8 cellular contexts compared by ENCODE assay signal in the genomic region with DNA sequence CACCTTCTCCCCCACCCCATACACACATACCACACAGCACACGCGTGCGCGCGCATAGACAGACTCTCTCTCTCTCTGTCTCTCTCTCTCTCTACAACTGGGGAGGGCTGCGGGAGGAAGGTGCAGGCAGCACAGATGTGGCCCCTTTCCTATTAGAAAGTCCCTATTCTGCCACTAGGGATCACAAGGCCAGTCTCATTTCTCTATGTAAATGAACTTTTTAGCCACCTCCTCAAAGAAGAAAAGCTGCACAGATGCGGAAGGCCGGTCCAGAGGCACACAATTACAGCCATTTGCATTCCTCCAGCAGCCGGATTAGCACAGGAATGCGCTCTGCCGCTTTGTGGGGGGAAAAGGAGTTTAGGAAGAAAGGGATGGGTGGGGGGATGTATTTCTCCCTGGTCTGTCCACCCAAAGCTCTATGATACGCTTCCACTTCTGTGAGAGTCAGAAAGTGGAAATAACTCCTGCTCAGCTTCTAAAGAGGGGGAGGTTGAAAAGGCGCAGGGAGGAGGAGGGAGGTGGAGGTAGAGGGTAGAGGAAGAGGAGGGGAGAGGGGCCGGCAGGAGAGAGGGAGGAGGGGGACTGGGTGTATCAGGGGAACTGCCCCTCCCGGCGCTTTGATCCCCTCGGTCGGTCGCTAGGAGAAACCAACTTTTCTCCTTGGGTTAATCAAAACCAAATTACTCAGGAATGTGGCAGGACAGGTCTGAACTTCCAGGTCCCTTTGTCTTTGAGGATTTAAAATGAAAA. TPM values are rescaled to one million over a fixed set of nuclear protein-coding genes. Genes with fewer than 3 reads are reported as not detected.
A peak's percentile ranks its signal among the peaks of the same experiment; 100 is the strongest.
DNase-seq lines count a peak whose midpoint lies in the region; ATAC-seq, FAIRE-seq and TF ChIP-seq lines count a peak whose summit lies in the region.

No MANE protein-coding gene starts in this region.

- peak overlapping the region; percentile 49 for H3K9ac ChIP-seq in HUES6 (ENCODE audit: low read length)

- H3K27ac Mint-ChIP-seq in naive B cell: peak overlapping the region in 3 of 6 donors; percentile 21 to 87 (median 74)

- H3K36me3 Mint-ChIP-seq in naive B cell: no peaks in the 10 kb centered on the region

- H3K36me3 ChIP-seq in HUES6 (ENCODE audit: control insufficient read depth, insufficient read depth, low read length): no peaks in the 10 kb centered on the region

- no peaks in the 10 kb centered on the region for H3K9me3 ChIP-seq in HUES6 (ENCODE audit: control insufficient read depth, insufficient read depth, low read depth, low read length)

- H3K4me1 ChIP-seq in HUES6 (ENCODE audit: control insufficient read depth, insufficient read depth, low read length): peaks cover 82% of the 10 kb centered on the region

- H3K27me3 ChIP-seq in HUES6 (ENCODE audit: control insufficient read depth, insufficient read depth, low read length): peaks cover 93% of the 10 kb centered on the region

- H3K4me3 Mint-ChIP-seq in naive B cell: peak overlapping the region in 7 of 8 donors; percentile 24 to 86 (median 59)

- FAIRE-seq in GM12892 (lab: Jason Lieb, UNC): peak; percentile 86

- ATAC-seq in GM21526 (IDR thresholded peaks at IDR 0.05; ENCODE audit: low FRiP score, unreplicated experiment) (peak; percentile 63), naive B cell (ENCODE audit: low read depth in 2 of 2) (peak; percentile 80 to 86), left lobe of liver (no peak)

- H3K27me3 Mint-ChIP-seq in naive B cell: peaks cover 4 to 29% (median 23%) of the 10 kb centered on the region in 3 donors

- peak overlapping the region; percentile 16; the same call in 1 of the 2 replicates for H3K27ac ChIP-seq in HUES6 (ENCODE audit: low read depth, low read length)

- no peaks in the 10 kb centered on the region for H3K9me3 Mint-ChIP-seq in naive B cell

- peak overlapping the region; percentile 51 for H3K4me3 ChIP-seq in HUES6 (ENCODE audit: low read depth, low read length)

- TF ChIP-seq POLR2A in GM12892 (IDR thresholded peaks at IDR 0.05; ENCODE audit: low read depth, low read length): peak; percentile 81

- H3K4me1 Mint-ChIP-seq in naive B cell: peaks cover 22 to 51% (median 31%) of the 10 kb centered on the region in 3 donors

- DNase-seq in GM12892 (ENCODE audit: insufficient read length): no peak
- peak; percentile 24 for DNase-seq in naive B cell
- DNase-seq in left lobe of liver (ENCODE audit: low spot score): no peak
- DNase-seq in SHP77 (lab: John Stamatoyannopoulos, UW): no peak
- DNase-seq in stimulated activated CD4-positive, alpha-beta T cell treated with anti-CD3 and anti-CD28 coated beads, Interleukin-2, amount 100 ng/mL, for 24 hours: no peak
- no peak for DNase-seq in MV-4-11 (lab: John Stamatoyannopoulos, UW)

RNA-seq across cellular contexts. Expression of a gene that starts 11.7 kb away (rescaled TPM):
- polyA plus RNA-seq in GM12892 (2012; ENCODE audit: missing spikeins): 4.2 TPM
- polyA plus RNA-seq in naive B cell (ENCODE audit: low read depth in 6 of 6): under 1 TPM in 5 of 6 donors, not detected in 1; 0.08 to 0.61 (median 0.24) TPM
- 8.9 TPM for total RNA-seq in left lobe of liver
